8 cellular contexts compared by ENCODE assay signal in the genomic region with DNA sequence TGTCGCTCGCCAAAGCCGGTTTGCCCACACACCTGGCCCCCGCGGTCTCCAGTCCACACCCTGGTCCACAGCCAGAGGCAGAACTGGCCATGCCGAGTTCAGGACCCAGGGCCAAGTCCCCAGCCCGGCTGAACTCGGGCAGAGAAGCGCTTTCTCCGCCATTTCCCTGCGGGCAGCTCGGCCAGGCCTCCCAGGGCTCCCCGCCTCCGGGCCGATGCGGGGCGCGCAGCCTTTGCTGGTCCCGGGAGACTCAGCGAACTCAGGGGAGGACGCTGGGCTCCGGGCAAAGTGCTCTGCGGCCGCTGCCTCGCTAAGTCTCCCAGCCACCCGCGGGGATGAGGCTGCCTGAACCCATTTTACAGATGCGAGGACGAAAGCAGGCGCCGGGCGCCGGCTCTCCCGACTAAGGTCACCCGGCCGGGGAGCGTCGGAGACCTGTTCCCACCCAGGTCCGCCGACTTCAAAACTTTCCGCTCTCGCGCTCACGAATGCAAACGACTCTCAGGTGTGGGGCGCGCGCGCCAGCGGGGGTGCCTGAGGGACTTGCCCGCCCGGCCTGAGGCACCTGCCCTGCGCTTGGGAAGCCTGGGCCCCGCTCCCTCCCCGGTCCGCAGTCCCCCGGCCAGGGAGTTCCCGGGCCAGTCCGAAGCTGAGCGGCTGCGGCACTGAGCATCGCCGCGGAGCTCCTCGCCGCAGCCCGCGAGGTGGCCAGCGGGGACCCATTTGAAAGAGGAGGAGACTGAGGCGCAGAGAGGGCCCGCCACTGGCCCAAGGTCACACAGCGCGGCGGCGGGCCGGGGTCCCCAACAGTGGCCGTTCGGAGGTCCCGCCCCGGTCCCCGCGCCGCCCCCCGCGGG. TPM values are rescaled to one million over a fixed set of nuclear protein-coding genes. Genes with fewer than 3 reads are reported as not detected.
DNase-seq lines count a peak whose midpoint lies in the region; ATAC-seq lines count a peak whose summit lies in the region.

No MANE protein-coding gene starts in this region.

- peak; percentile 27 for DNase-seq in GM03348 (ENCODE audit: low spot score)
- peak; percentile 37 for DNase-seq in HuH-7.5 (ENCODE audit: low spot score)
- DNase-seq in stimulated activated CD4-positive, alpha-beta T cell treated with anti-CD3 and anti-CD28 coated beads, Interleukin-4, amount 100 ng/mL, for 1 hour = peak; percentile 36
- no peak for DNase-seq in DMS79 (lab: John Stamatoyannopoulos, UW)
- no peak for DNase-seq in Kasumi-1 (lab: John Stamatoyannopoulos, UW)

- peaks cover 3% of the 10 kb centered on the region for H3K27me3 Mint-ChIP-seq in activated T-helper 17 cell treated with anti-CD3 and anti-CD28 coated beads, Interleukin-2, amount 50 U/mL, for 72 hours

- no peaks in the 10 kb centered on the region for H3K36me3 Mint-ChIP-seq in activated T-helper 17 cell treated with anti-CD3 and anti-CD28 coated beads, Interleukin-2, amount 50 U/mL, for 72 hours (ENCODE audit: low read depth)

- peak overlapping the region; percentile 73 for H3K4me3 Mint-ChIP-seq in activated T-helper 17 cell treated with anti-CD3 and anti-CD28 coated beads, Interleukin-2, amount 50 U/mL, for 72 hours

- H3K4me1 Mint-ChIP-seq in activated T-helper 17 cell treated with anti-CD3 and anti-CD28 coated beads, Interleukin-2, amount 50 U/mL, for 72 hours = peaks cover 4% of the 10 kb centered on the region

- no peaks in the 10 kb centered on the region for H3K9me3 Mint-ChIP-seq in activated T-helper 17 cell treated with anti-CD3 and anti-CD28 coated beads, Interleukin-2, amount 50 U/mL, for 72 hours

- H3K4me3 ChIP-seq in iPS-18c (ENCODE audit: insufficient read depth, low read depth, low read length) = peak overlapping the region; percentile 84

- H3K27ac Mint-ChIP-seq in activated T-helper 17 cell treated with anti-CD3 and anti-CD28 coated beads, Interleukin-2, amount 50 U/mL, for 72 hours = no peak overlapping the region

- ATAC-seq in GM21529 (IDR thresholded peaks at IDR 0.05; ENCODE audit: unreplicated experiment) = peak; percentile 41
- ATAC-seq in activated T-helper 17 cell treated with anti-CD3 and anti-CD28 coated beads, Interleukin-2, amount 50 U/mL, for 72 hours (replicated peaks) = peak; percentile 43

- no peaks in the 10 kb centered on the region for H3K9me3 ChIP-seq in iPS-18c (ENCODE audit: control insufficient read depth, insufficient read depth, low read length)

RNA-seq across cellular contexts. Expression of a gene that starts 0.6 kb away (rescaled TPM):
- 10 to 100 TPM; 12.0 to 15.9 TPM for total RNA-seq in activated T-helper 17 cell treated with anti-CD3 and anti-CD28 coated beads, Interleukin-2, amount 50 U/mL, for 72 hours

Comparison
In these comparisons a context has a peak if more than half of its experiments do, and no peak if none do; other contexts are left out.
1. DNase-seq: peak in GM03348 (single experiment), HuH-7.5 (single experiment) and stimulated activated CD4-positive, alpha-beta T cell treated with anti-CD3 and anti-CD28 coated beads, Interleukin-4, amount 100 ng/mL, for 1 hour (single experiment); none in DMS79 (single experiment) and Kasumi-1 (0 of 2).